ENCODE assay signal across 8 cellular contexts in genomic region chr12:124551268-124552144, GRCh38. TPM values are rescaled to one million over a fixed set of nuclear protein-coding genes. Genes with fewer than 3 reads are reported as not detected.
A peak's percentile ranks its signal among the peaks of the same experiment; 100 is the strongest.
DNase-seq lines count a peak whose midpoint lies in the region; ATAC-seq and TF ChIP-seq lines count a peak whose summit lies in the region.

No MANE protein-coding gene starts in this region.

- H3K4me1 ChIP-seq in psoas muscle, result peaks cover 69% of the 10 kb centered on the region

- no peak for ATAC-seq in psoas muscle
- ATAC-seq in GM18511 (IDR thresholded peaks at IDR 0.05; ENCODE audit: unreplicated experiment), result no peak
- ATAC-seq in GM18520 (IDR thresholded peaks at IDR 0.05; ENCODE audit: unreplicated experiment), result no peak
- ATAC-seq in GM21447 (IDR thresholded peaks at IDR 0.05; ENCODE audit: unreplicated experiment), result no peak

- H3K36me3 ChIP-seq in psoas muscle (ENCODE audit: insufficient read depth in 1 of 2, low read depth in 1 of 2), result no peaks in the 10 kb centered on the region

- H3K4me3 ChIP-seq in LNCaP clone FGC (ENCODE audit: low read depth, low read length) (no peak overlapping the region), psoas muscle (no peak overlapping the region)

- peak overlapping the region; percentile 75 for H3K27ac ChIP-seq in psoas muscle

- intact Hi-C loops in psoas muscle (cut with DNase I), result no loop called here

- no peaks in the 10 kb centered on the region for H3K9me3 ChIP-seq in psoas muscle

- whole genome bisulfite sequencing in psoas muscle, 3 donors, result 36 to 53% (median 39%) methylated on average over 25 of the region's 25 CpGs

- TF ChIP-seq CTCF in LNCaP clone FGC (IDR thresholded peaks at IDR 0.05; ENCODE audit: control insufficient read depth, extremely low read depth, insufficient read depth), result 0 out of 2 replicates have a peak, but pooled peaks have one; percentile 1
- TF ChIP-seq CTCF in psoas muscle (IDR thresholded peaks at IDR 0.05), result no peak

- DNase-seq in CD1c-positive myeloid dendritic cell (ENCODE audit: extremely low spot score), result peak; percentile 91
- no peak for DNase-seq in LNCaP clone FGC (ENCODE audit: low read depth)
- DNase-seq in SIG-M5 treated with dmso at 0.1 percent for 504 hours (lab: John Stamatoyannopoulos, UW; ENCODE audit: unreplicated experiment), result peak; percentile 55
- DNase-seq in germinal center (ENCODE audit: low spot score), result peak; percentile 53
- DNase-seq in psoas muscle, result peak in 1 of 2 donors; percentile 77

- H3K27me3 ChIP-seq in psoas muscle (ENCODE audit: insufficient read depth in 3 of 3, low read length in 2 of 3), result no peaks in the 10 kb centered on the region

RNA-seq across cellular contexts. Expression of gene NCOR2, which starts 15.9 kb away (rescaled TPM):
- 100 to 1,000 TPM; 134 to 164 (median 146) TPM for total RNA-seq in psoas muscle
- polyA plus RNA-seq in psoas muscle, result 10 to 100 TPM; 44.1 to 62.2 (median 60.9) TPM
